Comparison of ENCODE assay signal across 33 cellular contexts in the genomic region with DNA sequence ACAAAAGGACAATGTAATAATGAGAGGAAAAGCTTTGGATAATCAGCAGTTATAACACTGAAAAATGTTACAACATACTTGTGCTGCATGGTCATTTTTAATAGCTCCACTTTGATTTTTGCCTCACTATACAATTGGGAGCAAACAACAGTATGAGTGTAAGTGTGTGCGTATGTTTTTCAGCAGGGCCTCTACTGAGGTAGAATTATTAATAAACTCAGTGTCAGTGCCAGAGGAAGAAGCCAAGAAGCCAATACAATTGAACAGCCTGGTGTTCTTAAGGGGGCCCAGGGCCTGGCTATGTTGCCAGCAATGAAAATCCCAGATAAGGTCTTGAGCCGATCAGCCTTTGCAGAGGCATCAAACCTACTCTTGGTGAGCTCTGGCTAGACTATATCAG. TPM values are rescaled to one million over a fixed set of nuclear protein-coding genes. Genes with fewer than 3 reads are reported as not detected.
"Had no signal": no experiment of that assay in that cellular context is flagged by ENCODE, and none has a peak within 500 bp of the region (broad histone marks: within the 10 kb centered on the region; RNA-seq: fewer than 3 reads in every experiment).

No MANE protein-coding gene starts in this region.

- DNase-seq: cortex of kidney; effector memory CD8-positive, alpha-beta T cell; erythroblast; esophagus squamous epithelium; gastrocnemius medialis; head of caudate nucleus; hippocampal formation; left colon; mesenchymal stem cell; mucosa of descending colon; naive thymus-derived CD4-positive, alpha-beta T cell; psoas muscle; right cardiac atrium; sigmoid colon; spleen; stimulated activated CD4-positive, alpha-beta T cell treated with anti-CD3 and anti-CD28 coated beads, Interleukin-4, amount 100 ng/mL, for 4 hours; stimulated activated naive CD8-positive, alpha-beta T cell treated with anti-CD3 and anti-CD28 coated beads, Interleukin-15, Interleukin-2, amounts not matched to agents 100 U/mL and 50 U/mL, for 24 hours; substantia nigra; testis; tibial artery; upper lobe of left lung had no signal

- H3K4me3 Mint-ChIP-seq: central memory CD8-positive, alpha-beta T cell; effector memory CD8-positive, alpha-beta T cell; mesothelial cell of epicardium; naive thymus-derived CD4-positive, alpha-beta T cell; nephron; neural progenitor cell; stimulated activated memory B cell treated with anti-CD40 and anti-IgM and Interleukin-4, amounts not matched to agents 10 μg/mL and 1 μg/mL and 100 μg/mL, for 72 hours had no signal

- H3K4me1 Mint-ChIP-seq: neural progenitor cell had no signal

- H3K27ac Mint-ChIP-seq: mesothelial cell of epicardium; nephron; neural progenitor cell; stimulated activated memory B cell treated with anti-CD40 and anti-IgM and Interleukin-4, amounts not matched to agents 10 μg/mL and 1 μg/mL and 100 μg/mL, for 72 hours had no signal

- H2AFZ ChIP-seq: neural progenitor cell had no signal

- H3K4me2 ChIP-seq: neural progenitor cell had no signal

- H3K27ac ChIP-seq: esophagus squamous epithelium, gastrocnemius medialis, neural progenitor cell, psoas muscle, sigmoid colon, skin epidermis, spleen, testis, tibial artery, upper lobe of left lung had no signal

- ATAC-seq: effector memory CD8-positive, alpha-beta T cell; gastrocnemius medialis; left colon; mucosa of descending colon; naive thymus-derived CD4-positive, alpha-beta T cell; psoas muscle; stimulated activated memory B cell treated with anti-CD40 and anti-IgM and Interleukin-4, amounts not matched to agents 10 μg/mL and 1 μg/mL and 100 μg/mL, for 72 hours; stimulated activated naive CD8-positive, alpha-beta T cell treated with anti-CD3 and anti-CD28 coated beads, Interleukin-15, Interleukin-2, amounts not matched to agents 100 U/mL and 50 U/mL, for 24 hours had no signal

- H3K9me3 ChIP-seq: esophagus squamous epithelium, gastrocnemius medialis, mucosa of descending colon, psoas muscle, sigmoid colon, testis, tibial artery, upper lobe of left lung had no signal

- H3K4me1 ChIP-seq: esophagus squamous epithelium, neural progenitor cell, psoas muscle, testis, tibial artery, upper lobe of left lung had no signal

- H3K27me3 ChIP-seq: esophagus squamous epithelium, gastrocnemius medialis, neural progenitor cell, sigmoid colon, spleen, testis, tibial artery, upper lobe of left lung had no signal

- H3K36me3 ChIP-seq: neural progenitor cell had no signal

- H3K9ac ChIP-seq: neural progenitor cell had no signal

- H3K4me3 ChIP-seq: esophagus squamous epithelium, gastrocnemius medialis, mucosa of descending colon, neural progenitor cell, psoas muscle, sigmoid colon, skin epidermis, spleen, testis, tibial artery, upper lobe of left lung had no signal

- H3K27me3 Mint-ChIP-seq: central memory CD8-positive, alpha-beta T cell; effector memory CD8-positive, alpha-beta T cell; naive thymus-derived CD4-positive, alpha-beta T cell; stimulated activated memory B cell treated with anti-CD40 and anti-IgM and Interleukin-4, amounts not matched to agents 10 μg/mL and 1 μg/mL and 100 μg/mL, for 72 hours had no signal

- H3K9me3 Mint-ChIP-seq: central memory CD8-positive, alpha-beta T cell; neural progenitor cell had no signal

RNA-seq across cellular contexts. Expression of gene RLN1, which starts 16.1 kb away (rescaled TPM):
- total RNA-seq: esophagus squamous epithelium, fibroblast of villous mesenchyme, gastrocnemius medialis, glomerular endothelial cell, kidney epithelial cell, lung microvascular endothelial cell, osteoblast, sigmoid colon, upper lobe of left lung had no signal
- polyA plus RNA-seq: liver had no signal

RNA-seq across cellular contexts. Expression of gene RLN2, which starts 51.3 kb away (rescaled TPM):
- total RNA-seq: esophagus squamous epithelium, gastrocnemius medialis, glomerular endothelial cell, osteoblast, psoas muscle had no signal
- polyA plus RNA-seq: liver had no signal
